Comparison of ENCODE assay signal across 1 cellular context in genomic region chr6:11775791-11776409, GRCh38.
TF ChIP-seq lines count a peak whose summit lies in the region.

No MANE protein-coding gene starts in this region.

TF ChIP-seq in K562, 482 proteins besides CTCF, POLR2A, EP300 and RAD21 (continued from another document):
- no peak for TF ChIP-seq RREB1 (CRISPR knock-in tag; IDR thresholded peaks at IDR 0.05)
- no peak for TF ChIP-seq NFYB (IDR thresholded peaks at IDR 0.05; ENCODE audit: extremely low read depth, insufficient read length)
- peak; percentile 52 for TF ChIP-seq DACH1 (IDR thresholded peaks at IDR 0.05; ENCODE audit: partially characterized antibody)
